In the genomic region with DNA sequence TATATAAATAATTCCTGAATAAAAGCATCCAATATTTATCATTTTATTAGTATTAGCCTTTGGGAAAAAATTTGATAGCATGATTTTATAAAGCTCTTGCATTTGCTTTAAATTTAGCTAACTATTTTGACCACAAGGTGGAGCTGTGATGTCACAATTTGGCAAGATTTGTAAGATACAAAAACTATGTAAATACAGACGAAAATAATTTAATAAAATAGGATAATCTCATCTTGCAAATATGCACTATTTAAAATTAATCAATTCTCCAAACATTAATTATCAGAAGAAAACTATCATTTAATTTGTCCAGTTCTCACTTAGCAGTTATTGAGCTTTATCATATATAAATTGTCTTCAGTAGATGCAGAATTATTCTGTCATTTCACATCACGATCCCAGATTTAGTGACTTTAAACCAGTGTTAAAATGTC, we compare ENCODE assay signal across 8 cellular contexts.
DNase-seq lines count a peak whose midpoint lies in the region; ATAC-seq and TF ChIP-seq lines count a peak whose summit lies in the region.

No MANE protein-coding gene starts in this region.

- H3K4me3 ChIP-seq in astrocyte of the spinal cord (ENCODE audit: low read depth, low read length) (no peak overlapping the region), liver (ENCODE audit: low read depth in 1 of 3, low read length in 3 of 3) (no peak overlapping the region)

- peaks cover 0 to 6% (median 0%) of the 10 kb centered on the region in 4 donors for H3K36me3 ChIP-seq in liver (ENCODE audit: control insufficient read depth in 4 of 4, insufficient read depth in 3 of 4, low read depth in 1 of 4, low read length in 3 of 4)

- no peaks in the 10 kb centered on the region for H3K9me3 ChIP-seq in liver (ENCODE audit: control insufficient read depth in 4 of 4, low read length in 3 of 4)

- no peak overlapping the region for H3K27ac ChIP-seq in liver (ENCODE audit: low read depth in 1 of 2, low read length in 2 of 2)

- no peak overlapping the region for H3K9ac ChIP-seq in liver (ENCODE audit: low read depth in 1 of 2, low read length in 2 of 2)

- ATAC-seq in GM21576 (IDR thresholded peaks at IDR 0.05; ENCODE audit: unreplicated experiment): no peak

- 40% methylated on average over 2 of the region's 2 CpGs for WGBS in liver

- H3K27me3 ChIP-seq in liver (ENCODE audit: control insufficient read depth in 4 of 4, insufficient read depth in 4 of 4, low read length in 3 of 4): no peaks in the 10 kb centered on the region

- TF ChIP-seq CTCF in astrocyte of the spinal cord (IDR thresholded peaks at IDR 0.05; ENCODE audit: low read depth, low read length) (peak; percentile 56), liver (IDR thresholded peaks at IDR 0.05; ENCODE audit: low read depth, low read length, missing input control) (peak; percentile 71)

- peak; percentile 90 to 92 for TF ChIP-seq RAD21 in liver (IDR thresholded peaks at IDR 0.05)

- DNase-seq in ACHN (peak; percentile 66), GM03348 (ENCODE audit: low spot score) (peak; percentile 8), NCI-H1930 (lab: John Stamatoyannopoulos, UW) (peak; percentile 2 to 41), astrocyte of the spinal cord (ENCODE audit: low read depth, low spot score) (peak; percentile 83), mesenteric fat pad (ENCODE audit: low spot score) (no peak)
- DNase-seq in activated naive CD4-positive, alpha-beta T cell treated with anti-CD3 and anti-CD28 coated beads, Interleukin-2, amount 50 U/mL, for 16 hours: no peak

- H3K4me1 ChIP-seq in liver (ENCODE audit: control insufficient read depth in 4 of 4, insufficient read depth in 4 of 4, low read length in 3 of 4): no peaks in the 10 kb centered on the region

- in situ Hi-C loops in ACHN (cut with HindIII; ENCODE audit: low pct_ligation_motif_present, low pct_unique_long_range_greater_than_20kb, low sequenced_read_pairs): loop anchor here (25.0 kb wide), 1 partner anchor 97 kb away; a partner anchor contains a TSS
- in situ Hi-C loops in astrocyte of the spinal cord (cut with HindIII; ENCODE audit: low sequenced_read_pairs): no loop called here

TF ChIP-seq in liver, 16 proteins besides CTCF, POLR2A, EP300 and RAD21:
- TF ChIP-seq GABPA (IDR thresholded peaks at IDR 0.05 in 1 of 2, conservative IDR thresholded peaks at IDR 0.05 in 1 of 2): no peak
- TF ChIP-seq HNF4G (IDR thresholded peaks at IDR 0.05): no peak
- no peak for TF ChIP-seq NR2F2 (IDR thresholded peaks at IDR 0.05)
- TF ChIP-seq, protein P1, sequence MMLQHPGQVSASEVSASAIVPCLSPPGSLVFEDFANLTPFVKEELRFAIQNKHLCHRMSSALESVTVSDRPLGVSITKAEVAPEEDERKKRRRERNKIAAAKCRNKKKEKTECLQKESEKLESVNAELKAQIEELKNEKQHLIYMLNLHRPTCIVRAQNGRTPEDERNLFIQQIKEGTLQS (IDR thresholded peaks at IDR 0.05): no peak
- TF ChIP-seq, protein P2, sequence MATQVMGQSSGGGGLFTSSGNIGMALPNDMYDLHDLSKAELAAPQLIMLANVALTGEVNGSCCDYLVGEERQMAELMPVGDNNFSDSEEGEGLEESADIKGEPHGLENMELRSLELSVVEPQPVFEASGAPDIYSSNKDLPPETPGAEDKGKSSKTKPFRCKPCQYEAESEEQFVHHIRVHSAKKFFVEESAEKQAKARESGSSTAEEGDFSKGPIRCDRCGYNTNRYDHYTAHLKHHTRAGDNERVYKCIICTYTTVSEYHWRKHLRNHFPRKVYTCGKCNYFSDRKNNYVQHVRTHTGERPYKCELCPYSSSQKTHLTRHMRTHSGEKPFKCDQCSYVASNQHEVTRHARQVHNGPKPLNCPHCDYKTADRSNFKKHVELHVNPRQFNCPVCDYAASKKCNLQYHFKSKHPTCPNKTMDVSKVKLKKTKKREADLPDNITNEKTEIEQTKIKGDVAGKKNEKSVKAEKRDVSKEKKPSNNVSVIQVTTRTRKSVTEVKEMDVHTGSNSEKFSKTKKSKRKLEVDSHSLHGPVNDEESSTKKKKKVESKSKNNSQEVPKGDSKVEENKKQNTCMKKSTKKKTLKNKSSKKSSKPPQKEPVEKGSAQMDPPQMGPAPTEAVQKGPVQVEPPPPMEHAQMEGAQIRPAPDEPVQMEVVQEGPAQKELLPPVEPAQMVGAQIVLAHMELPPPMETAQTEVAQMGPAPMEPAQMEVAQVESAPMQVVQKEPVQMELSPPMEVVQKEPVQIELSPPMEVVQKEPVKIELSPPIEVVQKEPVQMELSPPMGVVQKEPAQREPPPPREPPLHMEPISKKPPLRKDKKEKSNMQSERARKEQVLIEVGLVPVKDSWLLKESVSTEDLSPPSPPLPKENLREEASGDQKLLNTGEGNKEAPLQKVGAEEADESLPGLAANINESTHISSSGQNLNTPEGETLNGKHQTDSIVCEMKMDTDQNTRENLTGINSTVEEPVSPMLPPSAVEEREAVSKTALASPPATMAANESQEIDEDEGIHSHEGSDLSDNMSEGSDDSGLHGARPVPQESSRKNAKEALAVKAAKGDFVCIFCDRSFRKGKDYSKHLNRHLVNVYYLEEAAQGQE (IDR thresholded peaks at IDR 0.05): no peak
- TF ChIP-seq SP1 (IDR thresholded peaks at IDR 0.05): no peak
- TF ChIP-seq HNF4A (conservative IDR thresholded peaks at IDR 0.05): no peak

Comparison
In these comparisons a context has a peak if more than half of its experiments do, and no peak if none do; other contexts are left out.
1. DNase-seq: peak in ACHN (single experiment), GM03348 (single experiment), NCI-H1930 (2 of 2) and astrocyte of the spinal cord (single experiment); none in activated naive CD4-positive, alpha-beta T cell treated with anti-CD3 and anti-CD28 coated beads, Interleukin-2, amount 50 U/mL, for 16 hours (single experiment) and mesenteric fat pad (single experiment).